Comparison of ENCODE assay signal across 1 cellular context in genomic region chr19:1406496-1406817, GRCh38.
TF ChIP-seq lines count a peak whose summit lies in the region.

No MANE protein-coding gene starts in this region.

TF ChIP-seq in H1, 55 proteins besides CTCF, POLR2A, EP300 and RAD21:
- TF ChIP-seq SIN3A (conservative IDR thresholded peaks at IDR 0.05 in 1 of 2, IDR thresholded peaks at IDR 0.05 in 1 of 2; ENCODE audit: low read depth in 1 of 2, low read length in 2 of 2) (0 out of 4 replicates have a peak, but pooled peaks of 1 of the 2 experiments have one; percentile 67), MAFK (IDR thresholded peaks at IDR 0.05; ENCODE audit: low read depth, low read length) (no peak)
